Comparison of ENCODE assay signal across 8 cellular contexts in the genomic region with DNA sequence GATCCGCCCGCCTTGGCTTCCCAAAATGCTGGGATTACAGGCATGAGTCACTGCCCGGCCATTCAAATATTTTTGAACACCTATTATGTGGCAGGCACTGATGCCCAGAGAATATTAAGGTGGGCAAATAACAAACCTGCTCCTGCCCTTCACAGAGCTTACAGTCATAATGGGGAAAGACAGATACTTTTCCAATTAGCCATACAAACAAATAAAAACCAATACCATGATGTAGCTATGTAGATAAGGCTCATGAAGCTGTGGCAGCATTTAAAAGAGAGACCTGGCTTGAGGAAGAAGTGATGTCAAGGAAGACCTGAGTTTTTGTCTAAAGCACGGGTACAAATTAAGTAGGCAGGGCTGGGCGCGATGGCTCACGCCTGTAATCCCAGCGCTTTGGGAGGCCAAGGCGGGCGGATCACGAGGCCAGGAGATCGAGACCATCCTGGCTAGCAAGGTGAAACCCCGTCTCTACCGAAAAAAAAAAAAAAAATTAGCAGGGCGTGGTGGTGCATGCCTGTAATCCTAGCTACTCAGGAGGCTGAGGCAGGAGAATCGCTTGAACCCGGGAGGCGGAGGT. TPM values are rescaled to one million over a fixed set of nuclear protein-coding genes. Genes with fewer than 3 reads are reported as not detected.
DNase-seq lines count a peak whose midpoint lies in the region; ATAC-seq and TF ChIP-seq lines count a peak whose summit lies in the region.
"Not testable (repeated sequence)": the region's sequence is repeated elsewhere in the genome, so short reads cannot be mapped to it uniquely, and the experiment has no call there.

No MANE protein-coding gene starts in this region.

- H3K36me3 Mint-ChIP-seq in activated CD8-positive, alpha-beta memory T cell treated with anti-CD3 and anti-CD28 coated beads, Interleukin-2, amount 10 ng/mL, durations not matched to agents 7 days and 5 days, result peaks cover 24% of the 10 kb centered on the region
- not testable (repeated sequence) for H3K36me3 Mint-ChIP-seq in natural killer cell
- peaks cover 40% of the 10 kb centered on the region for H3K36me3 Mint-ChIP-seq in stimulated activated effector memory CD8-positive, alpha-beta T cell treated with anti-CD3 and anti-CD28 coated beads, Interleukin-12 subunit alpha, Interleukin-12 subunit beta, amount 100 ng/mL, for 72 hours

- H3K27ac ChIP-seq in AG04450 (ENCODE audit: low read depth, low read length); PC-9; breast epithelium: not testable (repeated sequence)

- H3K36me3 ChIP-seq in H7 (replicated peaks; ENCODE audit: control insufficient read depth, insufficient read depth, low read length); PC-9 (ENCODE audit: low read depth); breast epithelium: not testable (repeated sequence)

- TF ChIP-seq POLR2A in breast epithelium (IDR thresholded peaks at IDR 0.05), result not testable (repeated sequence)

- not testable (repeated sequence) for H3K9me3 Mint-ChIP-seq in activated CD8-positive, alpha-beta memory T cell treated with anti-CD3 and anti-CD28 coated beads, Interleukin-2, amount 10 ng/mL, durations not matched to agents 7 days and 5 days (ENCODE audit: low read depth); natural killer cell; stimulated activated effector memory CD8-positive, alpha-beta T cell treated with anti-CD3 and anti-CD28 coated beads, Interleukin-12 subunit alpha, Interleukin-12 subunit beta, amount 100 ng/mL, for 72 hours

- H3K4me1 Mint-ChIP-seq in activated CD8-positive, alpha-beta memory T cell treated with anti-CD3 and anti-CD28 coated beads, Interleukin-2, amount 10 ng/mL, durations not matched to agents 7 days and 5 days, result peaks cover 32% of the 10 kb centered on the region
- peaks cover 35 to 44% of the 10 kb centered on the region in 2 donors for H3K4me1 Mint-ChIP-seq in natural killer cell
- H3K4me1 Mint-ChIP-seq in stimulated activated effector memory CD8-positive, alpha-beta T cell treated with anti-CD3 and anti-CD28 coated beads, Interleukin-12 subunit alpha, Interleukin-12 subunit beta, amount 100 ng/mL, for 72 hours, result peaks cover 46% of the 10 kb centered on the region

- H3K4me2 ChIP-seq in PC-9, result peak overlapping the region; percentile 82

- not testable (repeated sequence) for H3K9me2 ChIP-seq in PC-9 (ENCODE audit: insufficient read depth)

- H3K27me3 ChIP-seq in AG04450 (ENCODE audit: control insufficient read depth, insufficient read depth, low read length); H7 (ENCODE audit: control insufficient read depth, insufficient read depth, low read length); PC-9 (ENCODE audit: insufficient read depth, low read depth); breast epithelium: not testable (repeated sequence)

- not testable (repeated sequence) for H3K9me3 ChIP-seq in AG04450 (ENCODE audit: control insufficient read depth, insufficient read depth, low read length); PC-9 (ENCODE audit: insufficient read depth, low read depth); breast epithelium

- H3K27ac Mint-ChIP-seq in activated CD8-positive, alpha-beta memory T cell treated with anti-CD3 and anti-CD28 coated beads, Interleukin-2, amount 10 ng/mL, durations not matched to agents 7 days and 5 days, result peak overlapping the region; percentile 10
- peak overlapping the region; percentile 98 for H3K27ac Mint-ChIP-seq in natural killer cell
- H3K27ac Mint-ChIP-seq in stimulated activated effector memory CD8-positive, alpha-beta T cell treated with anti-CD3 and anti-CD28 coated beads, Interleukin-12 subunit alpha, Interleukin-12 subunit beta, amount 100 ng/mL, for 72 hours, result peak overlapping the region; percentile 8

- BruUV-seq in PC-9 (replicated peaks; lab: Mats Ljungman, UMichigan), result not testable (repeated sequence)

- ATAC-seq in activated CD8-positive, alpha-beta memory T cell treated with anti-CD3 and anti-CD28 coated beads, Interleukin-2, amount 10 ng/mL, durations not matched to agents 7 days and 5 days; natural killer cell; stimulated activated effector memory CD8-positive, alpha-beta T cell treated with anti-CD3 and anti-CD28 coated beads, Interleukin-12 subunit alpha, Interleukin-12 subunit beta, amount 100 ng/mL, for 72 hours: not testable (repeated sequence)

- H4K20me1 ChIP-seq in PC-9 (ENCODE audit: insufficient read depth), result not testable (repeated sequence)

- peaks cover 13% of the 10 kb centered on the region for H3F3A ChIP-seq in PC-9 (ENCODE audit: insufficient read depth, low read depth)

- H3K4me3 Mint-ChIP-seq in activated CD8-positive, alpha-beta memory T cell treated with anti-CD3 and anti-CD28 coated beads, Interleukin-2, amount 10 ng/mL, durations not matched to agents 7 days and 5 days, result peak overlapping the region; percentile 91
- H3K4me3 Mint-ChIP-seq in natural killer cell, result peak overlapping the region; percentile 96
- H3K4me3 Mint-ChIP-seq in stimulated activated effector memory CD8-positive, alpha-beta T cell treated with anti-CD3 and anti-CD28 coated beads, Interleukin-12 subunit alpha, Interleukin-12 subunit beta, amount 100 ng/mL, for 72 hours, result peak overlapping the region; percentile 84

- H3K27me3 Mint-ChIP-seq in activated CD8-positive, alpha-beta memory T cell treated with anti-CD3 and anti-CD28 coated beads, Interleukin-2, amount 10 ng/mL, durations not matched to agents 7 days and 5 days; natural killer cell (ENCODE audit: low read depth in 2 of 2): not testable (repeated sequence)

- peaks cover 23% of the 10 kb centered on the region for H3K4me1 ChIP-seq in PC-9 (replicated peaks; ENCODE audit: insufficient read depth)
- H3K4me1 ChIP-seq in breast epithelium, result not testable (repeated sequence)

- POLR2A ChIA-PET in AG04450 (lab: Yijun Ruan, JAX) (interaction anchor here (1.7 kb wide), 1 partner anchor 46 kb away, joined by 5 read pairs; a partner anchor contains a TSS), PC-9 (lab: Charles Lee; ENCODE audit: unreplicated experiment) (interaction anchor here (0.7 kb wide), 1 partner anchor 71 kb away, joined by 3 read pairs; no protein-coding TSS in a partner anchor)

- DNase-seq in AG04450 (ENCODE audit: low read depth, low spot score); PC-9; activated CD8-positive, alpha-beta memory T cell treated with anti-CD3 and anti-CD28 coated beads, Interleukin-2, amount 10 ng/mL, durations not matched to agents 7 days and 5 days; breast epithelium (ENCODE audit: low spot score in 2 of 2); fibroblast of pulmonary artery (ENCODE audit: low read depth); natural killer cell; stimulated activated effector memory CD8-positive, alpha-beta T cell treated with anti-CD3 and anti-CD28 coated beads, Interleukin-12 subunit alpha, Interleukin-12 subunit beta, amount 100 ng/mL, for 72 hours (ENCODE audit: low spot score in 2 of 2): not testable (repeated sequence)
- peak; percentile 2 for DNase-seq in H7

- peaks cover 27% of the 10 kb centered on the region for H3K79me2 ChIP-seq in PC-9 (ENCODE audit: low read depth)

- H3K4me3 ChIP-seq in AG04450 (ENCODE audit: low read depth, low read length) (peak overlapping the region; percentile 98), PC-9 (peak overlapping the region; percentile 95; the same call in 1 of the 2 replicates), breast epithelium (peak overlapping the region in 2 of 3 donors; percentile 88 to 93), fibroblast of pulmonary artery (replicated peaks; ENCODE audit: low read depth, low read length) (peak overlapping the region; percentile 91)
- not testable (repeated sequence) for H3K4me3 ChIP-seq in H7 (ENCODE audit: insufficient read depth, low read depth, low read length)

- not testable (repeated sequence) for H2AFZ ChIP-seq in PC-9

- CTCF ChIA-PET in AG04450 (lab: Charles Lee), result interaction anchor here (0.6 to 1.9 kb wide), 3 partner anchors 102 to 252 kb away, joined by 5 to 8 read pairs (median 7); no protein-coding TSS in a partner anchor
- CTCF ChIA-PET in PC-9 (lab: Charles Lee), result not testable (repeated sequence)
- CTCF ChIA-PET in activated CD8-positive, alpha-beta memory T cell treated with anti-CD3 and anti-CD28 coated beads, Interleukin-2, amount 10 ng/mL, durations not matched to agents 7 days and 5 days (lab: Charles Lee), result interaction anchor here (0.6 to 1.0 kb wide), 2 partner anchors 135 to 168 kb away, joined by 3 to 4 read pairs; no protein-coding TSS in a partner anchor

- TF ChIP-seq CTCF in AG04450 (IDR thresholded peaks at IDR 0.05; ENCODE audit: low read depth, low read length); PC-9 (conservative IDR thresholded peaks at IDR 0.05); breast epithelium (IDR thresholded peaks at IDR 0.05); fibroblast of pulmonary artery (IDR thresholded peaks at IDR 0.05; ENCODE audit: low read length, missing control alignments); natural killer cell (IDR thresholded peaks at IDR 0.05): not testable (repeated sequence)

- intact Hi-C loops in PC-9 (cut with micrococcal nuclease; ENCODE audit: unreplicated experiment), result loop anchor here (10.0 kb wide), 1 partner anchor 48 kb away; a partner anchor contains a TSS
- intact Hi-C loops in breast epithelium (cut with DNase I; ENCODE audit: low total_unique reads); natural killer cell (cut with micrococcal nuclease): not testable (repeated sequence)

RNA-seq across cellular contexts. Expression of a gene that starts 1.2 kb away (rescaled TPM):
- polyA plus RNA-seq in AG04450 (2011; rRNA removed), result 45.9 and 50.4 TPM in 2 replicates
- polyA minus RNA-seq in AG04450 (2011; rRNA and poly(A)+ RNA removed), result 66.0 and 76.9 TPM in 2 replicates
- total RNA-seq in H7 (2014; rRNA removed; shearing (Covaris generic)), result 26.7 and 27.2 TPM in 2 replicates
- 39.9 and 43.3 TPM in 2 replicates for total RNA-seq in PC-9 (2021)
- 10 to 100 TPM; 84.4 to 90.2 TPM for total RNA-seq in activated CD8-positive, alpha-beta memory T cell treated with anti-CD3 and anti-CD28 coated beads, Interleukin-2, amount 10 ng/mL, durations not matched to agents 7 days and 5 days
- 10 to 100 TPM; 37.0 to 60.3 (median 45.8) TPM for total RNA-seq in breast epithelium
- 100 to 1,000 TPM; 102 to 130 (median 128) TPM for total RNA-seq in natural killer cell

RNA-seq across cellular contexts. Expression of a gene that starts 46.1 kb away (rescaled TPM):
- polyA plus RNA-seq in AG04450 (2011; rRNA removed), result 27.8 and 28.8 TPM in 2 replicates
- polyA minus RNA-seq in AG04450 (2011; rRNA and poly(A)+ RNA removed), result 47.8 and 55.7 TPM in 2 replicates
- total RNA-seq in H7 (2014; rRNA removed; shearing (Covaris generic)), result 16.7 and 19.6 TPM in 2 replicates
- total RNA-seq in PC-9 (2021) (28.1 and 31.1 TPM in 2 replicates), breast epithelium (10 to 100 TPM; 57.0 to 90.0 (median 67.2) TPM), natural killer cell (10 to 100 TPM; 62.1 to 83.4 (median 75.6) TPM)
- 10 to 100 TPM; 26.1 to 26.4 TPM for total RNA-seq in activated CD8-positive, alpha-beta memory T cell treated with anti-CD3 and anti-CD28 coated beads, Interleukin-2, amount 10 ng/mL, durations not matched to agents 7 days and 5 days

Comparison
In these comparisons a context has a peak if more than half of its experiments do, and no peak if none do; other contexts are left out.
1. H3K27ac Mint-ChIP-seq: peak in every context shown above with its lines; median percentile 98 in natural killer cell; 10 in activated CD8-positive, alpha-beta memory T cell treated with anti-CD3 and anti-CD28 coated beads, Interleukin-2, amount 10 ng/mL, durations not matched to agents 7 days and 5 days; 8 in stimulated activated effector memory CD8-positive, alpha-beta T cell treated with anti-CD3 and anti-CD28 coated beads, Interleukin-12 subunit alpha, Interleukin-12 subunit beta, amount 100 ng/mL, for 72 hours.